11 cellular contexts compared by ENCODE assay signal in the genomic region with DNA sequence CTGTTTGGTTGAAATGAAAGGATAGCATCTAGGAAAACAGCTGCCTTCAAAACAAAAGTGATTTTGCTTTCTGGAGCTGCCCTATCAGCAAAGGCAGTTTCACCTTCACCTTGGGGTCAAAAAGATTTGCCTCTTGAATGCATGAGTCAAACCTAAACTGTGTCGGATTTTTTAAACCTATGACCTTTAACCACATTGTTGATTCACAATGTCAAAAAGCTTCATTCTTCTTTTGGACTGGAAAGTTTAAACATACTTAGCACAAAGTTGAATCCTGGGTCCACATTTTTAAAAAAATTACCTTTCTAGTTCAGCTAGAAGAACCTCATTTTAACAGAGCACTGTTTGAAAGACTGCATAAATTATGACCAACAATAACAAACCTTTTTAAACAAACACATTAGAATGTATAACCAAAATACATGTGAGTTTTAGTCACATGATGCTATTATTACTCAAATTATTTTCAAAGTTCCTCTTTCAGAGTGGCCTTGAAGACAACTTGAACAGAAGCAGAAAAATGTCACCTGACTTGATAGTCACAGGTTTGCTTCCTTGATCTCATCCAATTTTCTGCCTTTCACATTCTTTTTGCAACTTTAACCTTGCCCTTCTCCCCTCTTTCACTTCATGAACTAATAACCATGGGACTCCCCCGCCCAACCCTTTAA.
A peak's percentile ranks its signal among the peaks of the same experiment; 100 is the strongest.
DNase-seq lines count a peak whose midpoint lies in the region; ATAC-seq and TF ChIP-seq lines count a peak whose summit lies in the region.
"Had no signal": no experiment of that assay in that cellular context is flagged by ENCODE, and none has a peak within 500 bp of the region (broad histone marks: within the 10 kb centered on the region; RNA-seq: fewer than 3 reads in every experiment).

No MANE protein-coding gene starts in this region.

- peak; percentile 3 for DNase-seq in activated T-helper 1 cell treated with anti-CD3 and anti-CD28 coated beads, Interleukin-12 subunit alpha, Interleukin-12 subunit beta, Interleukin-2, Interleukin-4 antibody, amounts not matched to agents 30 ng/mL and 10 ng/mL and 1 ng/mL, durations not matched to agents 14 hours and 24 hours and 36 hours (ENCODE audit: low spot score)
- DNase-seq in colonic mucosa (no peak), omental fat pad (ENCODE audit: low spot score) (no peak), NCI-H774 (lab: John Stamatoyannopoulos, UW) (no peak), Kasumi-1 (lab: John Stamatoyannopoulos, UW) (no peak)
- DNase-seq: activated effector memory CD4-positive, alpha-beta T cell treated with Interleukin-2 at 50 U/mL for 16 hours; NCI-H524 treated with DMSO at 0.1 percent for 48 hours had no signal

- no peaks in the 10 kb centered on the region for H3K36me3 ChIP-seq in colonic mucosa

- H3K4me3 Mint-ChIP-seq in activated T-helper 1 cell treated with anti-CD3 and anti-CD28 coated beads, Interleukin-12 subunit alpha, Interleukin-12 subunit beta, Interleukin-2, Interleukin-4 antibody, amounts not matched to agents 30 ng/mL and 10 ng/mL and 1 ng/mL, durations not matched to agents 14 hours and 24 hours and 36 hours, result peak overlapping the region; percentile 34

- peak overlapping the region; percentile 76 for H3K27ac Mint-ChIP-seq in activated T-helper 1 cell treated with anti-CD3 and anti-CD28 coated beads, Interleukin-12 subunit alpha, Interleukin-12 subunit beta, Interleukin-2, Interleukin-4 antibody, amounts not matched to agents 30 ng/mL and 10 ng/mL and 1 ng/mL, durations not matched to agents 14 hours and 24 hours and 36 hours

- no peaks in the 10 kb centered on the region for H3K27me3 ChIP-seq in colonic mucosa

- H3K4me1 ChIP-seq in colonic mucosa, result no peaks in the 10 kb centered on the region
- H3K4me1 ChIP-seq: parathyroid adenoma had no signal

- H3K9me3 Mint-ChIP-seq in activated T-helper 1 cell treated with anti-CD3 and anti-CD28 coated beads, Interleukin-12 subunit alpha, Interleukin-12 subunit beta, Interleukin-2, Interleukin-4 antibody, amounts not matched to agents 30 ng/mL and 10 ng/mL and 1 ng/mL, durations not matched to agents 14 hours and 24 hours and 36 hours, result no peaks in the 10 kb centered on the region

- no peaks in the 10 kb centered on the region for H3K27me3 Mint-ChIP-seq in activated T-helper 1 cell treated with anti-CD3 and anti-CD28 coated beads, Interleukin-12 subunit alpha, Interleukin-12 subunit beta, Interleukin-2, Interleukin-4 antibody, amounts not matched to agents 30 ng/mL and 10 ng/mL and 1 ng/mL, durations not matched to agents 14 hours and 24 hours and 36 hours (ENCODE audit: insufficient read depth)

- intact Hi-C loops in activated T-helper 1 cell treated with anti-CD3 and anti-CD28 coated beads, Interleukin-12 subunit alpha, Interleukin-12 subunit beta, Interleukin-2, Interleukin-4 antibody, amounts not matched to agents 30 ng/mL and 10 ng/mL and 1 ng/mL, durations not matched to agents 14 hours and 24 hours and 36 hours (cut with micrococcal nuclease), result loop anchor here (2.0 to 5.0 kb wide), 2 partner anchors 226 to 396 kb away; partner anchors contain the start of genes ARSB and SCAMP1
- intact Hi-C loops in colonic mucosa (cut with DNase I), result no loop called here

- no peaks in the 10 kb centered on the region for H3K36me3 Mint-ChIP-seq in activated T-helper 1 cell treated with anti-CD3 and anti-CD28 coated beads, Interleukin-12 subunit alpha, Interleukin-12 subunit beta, Interleukin-2, Interleukin-4 antibody, amounts not matched to agents 30 ng/mL and 10 ng/mL and 1 ng/mL, durations not matched to agents 14 hours and 24 hours and 36 hours (ENCODE audit: low read depth)

- peak; percentile 70 for ATAC-seq in GM19351 (IDR thresholded peaks at IDR 0.05; ENCODE audit: unreplicated experiment)
- peak; percentile 54 for ATAC-seq in HG03060 (IDR thresholded peaks at IDR 0.05; ENCODE audit: low read depth, unreplicated experiment)
- no peak for ATAC-seq in omental fat pad (ENCODE audit: low FRiP score)

- H3K4me1 Mint-ChIP-seq in activated T-helper 1 cell treated with anti-CD3 and anti-CD28 coated beads, Interleukin-12 subunit alpha, Interleukin-12 subunit beta, Interleukin-2, Interleukin-4 antibody, amounts not matched to agents 30 ng/mL and 10 ng/mL and 1 ng/mL, durations not matched to agents 14 hours and 24 hours and 36 hours (ENCODE audit: low read depth), result peaks cover 29% of the 10 kb centered on the region

- H3K4me3 ChIP-seq in GM08714 (ENCODE audit: low read length) (peak overlapping the region; percentile 32; the same call in 1 of the 2 replicates), colonic mucosa (no peak overlapping the region)

- no peak overlapping the region for H3K27ac ChIP-seq in colonic mucosa
- H3K27ac ChIP-seq: parathyroid adenoma had no signal

- no peak overlapping the region for H3K9ac ChIP-seq in colonic mucosa (ENCODE audit: low read depth in 2 of 2, low read length in 2 of 2)
- H3K9ac ChIP-seq: parathyroid adenoma had no signal

- TF ChIP-seq CTCF in colonic mucosa (IDR thresholded peaks at IDR 0.05), result no peak
- TF ChIP-seq CTCF in omental fat pad (IDR thresholded peaks at IDR 0.05), result no peak

- H3K9me3 ChIP-seq in colonic mucosa, result no peaks in the 10 kb centered on the region
